ENCODE assay signal across 20 cellular contexts in genomic region chr20:2357114-2357513, GRCh38. TPM values are rescaled to one million over a fixed set of nuclear protein-coding genes. Genes with fewer than 3 reads are reported as not detected.
DNase-seq lines count a peak whose midpoint lies in the region; ATAC-seq and TF ChIP-seq lines count a peak whose summit lies in the region.
"Had no signal": no experiment of that assay in that cellular context is flagged by ENCODE, and none has a peak within 500 bp of the region (broad histone marks: within the 10 kb centered on the region; RNA-seq: fewer than 3 reads in every experiment).

No MANE protein-coding gene starts in this region.

- peak overlapping the region; percentile 68 for H3K27ac ChIP-seq in RWPE2 (ENCODE audit: poor library complexity, severe bottlenecking)
- H3K27ac ChIP-seq in esophagus muscularis mucosa (replicated peaks in 1 of 4): no peak overlapping the region
- H3K27ac ChIP-seq in effector memory CD4-positive, alpha-beta T cell (ENCODE audit: insufficient read depth, low read length, poor library complexity, severe bottlenecking): no peak overlapping the region
- H3K27ac ChIP-seq: HL-60 had no signal

- WGBS in esophagus muscularis mucosa: 67% methylated on average over 2 of the region's 2 CpGs

- intact Hi-C loops in esophagus muscularis mucosa (cut with DNase I): no loop called here

- peak; percentile 44; the same call in 2 of the 3 replicates for ATAC-seq in RWPE2 (ENCODE audit: low read depth)
- ATAC-seq: GM23338 had no signal

- H3K9me3 ChIP-seq in MG63 (peaks cover 9% of the 10 kb centered on the region), RWPE2 (ENCODE audit: severe bottlenecking) (peaks cover 2% of the 10 kb centered on the region), esophagus muscularis mucosa (peaks cover 0 to 19% (median 8%) of the 10 kb centered on the region in 4 donors)
- H3K9me3 ChIP-seq in effector memory CD4-positive, alpha-beta T cell (ENCODE audit: control insufficient read depth, low read length): peaks cover 4% of the 10 kb centered on the region
- H3K9me3 ChIP-seq: BE2C had no signal

- TF ChIP-seq POLR2A in esophagus muscularis mucosa (IDR thresholded peaks at IDR 0.05; ENCODE audit: low read depth): no peak

- H3K4me3 ChIP-seq in MG63 (no peak overlapping the region), RWPE2 (ENCODE audit: severe bottlenecking) (no peak overlapping the region), esophagus muscularis mucosa (no peak overlapping the region)
- no peak overlapping the region for H3K4me3 ChIP-seq in effector memory CD4-positive, alpha-beta T cell (ENCODE audit: insufficient read depth, low read depth, low read length, poor library complexity, severe bottlenecking)
- H3K4me3 ChIP-seq: GM23338 had no signal

- H3K27me3 ChIP-seq in MG63 (no peaks in the 10 kb centered on the region), RWPE2 (ENCODE audit: insufficient read depth, poor library complexity, severe bottlenecking) (no peaks in the 10 kb centered on the region), esophagus muscularis mucosa (peaks cover 0 to 4% (median 0%) of the 10 kb centered on the region in 4 donors)
- no peaks in the 10 kb centered on the region for H3K27me3 ChIP-seq in effector memory CD4-positive, alpha-beta T cell (replicated peaks; ENCODE audit: control insufficient read depth, insufficient read depth, low read length, poor library complexity, severe bottlenecking)
- H3K27me3 ChIP-seq: BE2C had no signal

- H3K4me1 ChIP-seq in RWPE2 (ENCODE audit: insufficient read depth, poor library complexity, severe bottlenecking): peaks cover 15% of the 10 kb centered on the region
- no peaks in the 10 kb centered on the region for H3K4me1 ChIP-seq in esophagus muscularis mucosa
- H3K4me1 ChIP-seq in effector memory CD4-positive, alpha-beta T cell (ENCODE audit: control insufficient read depth, insufficient read depth, low read length, poor library complexity, severe bottlenecking): no peaks in the 10 kb centered on the region
- H3K4me1 ChIP-seq: BE2C had no signal

- no peak for TF ChIP-seq EP300 in esophagus muscularis mucosa (IDR thresholded peaks at IDR 0.05)

- DNase-seq in MG63 (peak; percentile 30), RWPE2 (ENCODE audit: low spot score) (no peak), esophagus muscularis mucosa (ENCODE audit: extremely low spot score) (peak; percentile 77), SIG-M5 treated with dmso at 0.1 percent for 504 hours (lab: John Stamatoyannopoulos, UW; ENCODE audit: unreplicated experiment) (no peak), NCI-H2196 (lab: John Stamatoyannopoulos, UW; ENCODE audit: unreplicated experiment) (no peak)
- no peak for DNase-seq in effector memory CD4-positive, alpha-beta T cell
- DNase-seq: ACHN; BE2C; C1 segment of cervical spinal cord; CD4-positive, CD25-positive, alpha-beta regulatory T cell; CD8-positive, alpha-beta memory T cell; COR-L47; DMS 273 treated with DMSO at 0.1 percent for 48 hours; DMS53; DND-41; GDM1; HCEC 1CT had no signal

- H3K36me3 ChIP-seq in MG63 (no peaks in the 10 kb centered on the region), RWPE2 (ENCODE audit: low read depth) (no peaks in the 10 kb centered on the region), esophagus muscularis mucosa (no peaks in the 10 kb centered on the region)
- no peaks in the 10 kb centered on the region for H3K36me3 ChIP-seq in effector memory CD4-positive, alpha-beta T cell (ENCODE audit: control insufficient read depth, insufficient read depth, low read length)
- H3K36me3 ChIP-seq: BE2C had no signal

- no peak for TF ChIP-seq CTCF in RWPE2 (IDR thresholded peaks at IDR 0.05; ENCODE audit: poor library complexity, severe bottlenecking)
- TF ChIP-seq CTCF in esophagus muscularis mucosa (IDR thresholded peaks at IDR 0.05): no peak

RNA-seq across cellular contexts. Expression of gene TGM6, which starts 23.6 kb away (rescaled TPM):
- total RNA-seq in MG63 (2014; rRNA removed; shearing (Covaris generic); ENCODE audit: low replicate concordance): not detected in 2 replicates
- total RNA-seq in esophagus muscularis mucosa: not detected
- total RNA-seq: CD4-positive, CD25-positive, alpha-beta regulatory T cell; CD8-positive, alpha-beta memory T cell; GM23338; HT1080 had no signal

Comparison
In these comparisons a context has a peak if more than half of its experiments do, and no peak if none do; other contexts are left out.
1. DNase-seq: peak in MG63 (single experiment) and esophagus muscularis mucosa (single experiment); none in RWPE2 (single experiment), effector memory CD4-positive, alpha-beta T cell (0 of 3), SIG-M5 treated with dmso at 0.1 percent for 504 hours (single experiment) and NCI-H2196 (single experiment).